ENCODE assay signal across 9 cellular contexts in genomic region chr10:15824498-15824897, GRCh38. TPM values are rescaled to one million over a fixed set of nuclear protein-coding genes. Genes with fewer than 3 reads are reported as not detected.
DNase-seq lines count a peak whose midpoint lies in the region; ATAC-seq and TF ChIP-seq lines count a peak whose summit lies in the region.
"Had no signal": no experiment of that assay in that cellular context is flagged by ENCODE, and none has a peak within 500 bp of the region (broad histone marks: within the 10 kb centered on the region; RNA-seq: fewer than 3 reads in every experiment).

No MANE protein-coding gene starts in this region.

- TF ChIP-seq POLR2A in ovary (IDR thresholded peaks at IDR 0.05), result no peak

- H3K36me3 ChIP-seq in colonic mucosa (peaks cover 2% of the 10 kb centered on the region), ovary (no peaks in the 10 kb centered on the region), MG63 (peaks cover 9% of the 10 kb centered on the region; the same call in 1 of the 2 replicates)

- H3K4me1 ChIP-seq in colonic mucosa (no peaks in the 10 kb centered on the region), ovary (ENCODE audit: insufficient read depth) (no peaks in the 10 kb centered on the region)

- H3K27ac ChIP-seq in colonic mucosa, result no peak overlapping the region
- H3K27ac ChIP-seq in ovary, result no peak overlapping the region

- no peak for ATAC-seq in GM21526 (IDR thresholded peaks at IDR 0.05; ENCODE audit: low FRiP score, unreplicated experiment)
- ATAC-seq in GM18909 (IDR thresholded peaks at IDR 0.05; ENCODE audit: poor library complexity, unreplicated experiment), result no peak
- no peak for ATAC-seq in HG02610 (IDR thresholded peaks at IDR 0.05; ENCODE audit: unreplicated experiment)

- TF ChIP-seq EP300 in ovary (IDR thresholded peaks at IDR 0.05), result no peak

- no peak overlapping the region for H3K4me3 ChIP-seq in colonic mucosa
- H3K4me3 ChIP-seq in ovary, result no peak overlapping the region
- H3K4me3 ChIP-seq in MG63, result no peak overlapping the region

- no peaks in the 10 kb centered on the region for H3K27me3 ChIP-seq in colonic mucosa
- no peaks in the 10 kb centered on the region for H3K27me3 ChIP-seq in ovary
- no peaks in the 10 kb centered on the region for H3K27me3 ChIP-seq in MG63

- H3K9ac ChIP-seq in colonic mucosa (ENCODE audit: low read depth in 2 of 2, low read length in 2 of 2), result no peak overlapping the region

- no peaks in the 10 kb centered on the region for H3K9me3 ChIP-seq in colonic mucosa
- no peaks in the 10 kb centered on the region for H3K9me3 ChIP-seq in ovary
- H3K9me3 ChIP-seq in MG63, result no peaks in the 10 kb centered on the region

- TF ChIP-seq CTCF in colonic mucosa (IDR thresholded peaks at IDR 0.05) (peak; percentile 39), ovary (IDR thresholded peaks at IDR 0.05) (peak; percentile 33 to 51 (median 39))

- DNase-seq in EH (ENCODE audit: low read depth) (peak; percentile 33), Kasumi-1 (lab: John Stamatoyannopoulos, UW) (peak; percentile 9 to 72), colonic mucosa (no peak), ovary (no peak), MG63 (no peak)
- DNase-seq: activated B cell treated with CpG ODN at 0.5 μM for 24 hours had no signal

- intact Hi-C loops in colonic mucosa (cut with DNase I), result no loop called here
- intact Hi-C loops in ovary (cut with DNase I), result loop anchor here in 3 of 4 donors (10.0 kb wide), 2 partner anchors 100 to 390 kb away; no protein-coding TSS in a partner anchor

- WGBS in ovary, 3 donors, result 14 to 31% (median 29%) methylated on average over 1 of the region's 1 CpG

RNA-seq across cellular contexts. Expression of gene MINDY3, which starts 35.8 kb away (rescaled TPM):
- total RNA-seq in colonic mucosa (10 to 100 TPM; 23.0 to 25.6 TPM), ovary (10 to 100 TPM; 25.6 to 43.3 (median 35.0) TPM)
- 10 to 100 TPM; 15.7 to 26.1 TPM for polyA plus RNA-seq in ovary
- total RNA-seq in MG63 (2014; rRNA removed; shearing (Covaris generic); ENCODE audit: low replicate concordance), result 9.3 and 12.1 TPM in 2 replicates

Comparison
In these comparisons a context has a peak if more than half of its experiments do, and no peak if none do; other contexts are left out.
1. DNase-seq: peak in EH (single experiment) and Kasumi-1 (2 of 2); none in colonic mucosa (single experiment), ovary (0 of 5) and MG63 (single experiment).